15 cellular contexts compared by ENCODE assay signal in genomic region chr22:31647066-31647465, GRCh38. TPM values are rescaled to one million over a fixed set of nuclear protein-coding genes. Genes with fewer than 3 reads are reported as not detected.
A peak's percentile ranks its signal among the peaks of the same experiment; 100 is the strongest.
DNase-seq lines count a peak whose midpoint lies in the region; ATAC-seq and TF ChIP-seq lines count a peak whose summit lies in the region.
"Had no signal": no experiment of that assay in that cellular context is flagged by ENCODE, and none has a peak within 500 bp of the region (broad histone marks: within the 10 kb centered on the region; RNA-seq: fewer than 3 reads in every experiment).

No MANE protein-coding gene starts in this region.

- H3K27me3 Mint-ChIP-seq in activated naive CD4-positive, alpha-beta T cell treated with anti-CD3 and anti-CD28 coated beads, Interleukin-2, amount 10 ng/mL, durations not matched to agents 7 days and 5 days, result no peaks in the 10 kb centered on the region
- H3K27me3 Mint-ChIP-seq in activated T-helper 17 cell treated with anti-CD3 and anti-CD28 coated beads, Interleukin-2, amount 50 U/mL, for 72 hours, result no peaks in the 10 kb centered on the region

- H3K4me1 ChIP-seq in hepatocyte (ENCODE audit: insufficient read depth) (peaks cover 23% of the 10 kb centered on the region), subcutaneous abdominal adipose tissue (ENCODE audit: control insufficient read depth in 5 of 5, insufficient read depth in 5 of 5, low read length in 5 of 5) (peaks cover 0 to 45% (median 31%) of the 10 kb centered on the region in 5 donors), BE2C (no peaks in the 10 kb centered on the region)

- no peak overlapping the region for H3K4me2 ChIP-seq in hepatocyte

- H3K36me3 ChIP-seq in hepatocyte (replicated peaks; ENCODE audit: insufficient read depth, low read depth) (no peaks in the 10 kb centered on the region), subcutaneous abdominal adipose tissue (ENCODE audit: control insufficient read depth in 5 of 5, insufficient read depth in 5 of 5, low read length in 5 of 5) (peaks cover 6 to 30% (median 13%) of the 10 kb centered on the region in 5 donors), BE2C (peaks cover 19% of the 10 kb centered on the region)

- H3K4me3 Mint-ChIP-seq in activated naive CD4-positive, alpha-beta T cell treated with anti-CD3 and anti-CD28 coated beads, Interleukin-2, amount 10 ng/mL, durations not matched to agents 7 days and 5 days, result no peak overlapping the region
- H3K4me3 Mint-ChIP-seq in activated T-helper 17 cell treated with anti-CD3 and anti-CD28 coated beads, Interleukin-2, amount 50 U/mL, for 72 hours, result peak overlapping the region; percentile 60
- H3K4me3 Mint-ChIP-seq: neural crest cell had no signal

- no peak for ATAC-seq in activated naive CD4-positive, alpha-beta T cell treated with anti-CD3 and anti-CD28 coated beads, Interleukin-2, amount 50 U/mL, for 72 hours
- ATAC-seq in activated T-helper 17 cell treated with anti-CD3 and anti-CD28 coated beads, Interleukin-2, amount 50 U/mL, for 72 hours (replicated peaks), result no peak

- H3K9me2 ChIP-seq in hepatocyte (replicated peaks; ENCODE audit: insufficient read depth), result no peaks in the 10 kb centered on the region

- H3K27me3 ChIP-seq in hepatocyte (no peaks in the 10 kb centered on the region), subcutaneous abdominal adipose tissue (ENCODE audit: control insufficient read depth in 5 of 5, insufficient read depth in 4 of 5, low read length in 5 of 5) (no peaks in the 10 kb centered on the region), BE2C (no peaks in the 10 kb centered on the region)
- H3K27me3 ChIP-seq: esophagus muscularis mucosa had no signal

- H3K9me3 ChIP-seq in hepatocyte (ENCODE audit: low read depth), result no peaks in the 10 kb centered on the region
- no peaks in the 10 kb centered on the region for H3K9me3 ChIP-seq in subcutaneous abdominal adipose tissue (ENCODE audit: control insufficient read depth in 5 of 5, low read length in 5 of 5)
- H3K9me3 ChIP-seq in BE2C, result no peaks in the 10 kb centered on the region
- H3K9me3 ChIP-seq: esophagus muscularis mucosa, HAP-1 had no signal

- H3K9me3 Mint-ChIP-seq in activated naive CD4-positive, alpha-beta T cell treated with anti-CD3 and anti-CD28 coated beads, Interleukin-2, amount 50 U/mL, for 72 hours, result no peaks in the 10 kb centered on the region
- no peaks in the 10 kb centered on the region for H3K9me3 Mint-ChIP-seq in activated naive CD4-positive, alpha-beta T cell treated with anti-CD3 and anti-CD28 coated beads, Interleukin-2, amount 10 ng/mL, durations not matched to agents 7 days and 5 days
- H3K9me3 Mint-ChIP-seq in activated T-helper 17 cell treated with anti-CD3 and anti-CD28 coated beads, Interleukin-2, amount 50 U/mL, for 72 hours, result no peaks in the 10 kb centered on the region
- H3K9me3 Mint-ChIP-seq: neural crest cell had no signal

- H2AFZ ChIP-seq in hepatocyte, result no peak overlapping the region

- CTCF ChIA-PET in activated naive CD4-positive, alpha-beta T cell treated with anti-CD3 and anti-CD28 coated beads, Interleukin-2, amount 10 ng/mL, durations not matched to agents 7 days and 5 days (lab: Charles Lee), result no interaction called here

- peak overlapping the region; percentile 75 for H3K27ac ChIP-seq in hepatocyte
- peak overlapping the region; percentile 86 for H3K27ac ChIP-seq in subcutaneous abdominal adipose tissue (ENCODE audit: low read depth, low read length)

- 92% methylated on average over 3 of the region's 3 CpGs for WGBS in hepatocyte (ENCODE audit: low lambda C conversion rate, missing lambda C conversion rate)

- H3K27ac Mint-ChIP-seq in activated naive CD4-positive, alpha-beta T cell treated with anti-CD3 and anti-CD28 coated beads, Interleukin-2, amount 50 U/mL, for 72 hours, result peak overlapping the region; percentile 68 to 85
- H3K27ac Mint-ChIP-seq in activated naive CD4-positive, alpha-beta T cell treated with anti-CD3 and anti-CD28 coated beads, Interleukin-2, amount 10 ng/mL, durations not matched to agents 7 days and 5 days, result no peak overlapping the region
- H3K27ac Mint-ChIP-seq in activated T-helper 17 cell treated with anti-CD3 and anti-CD28 coated beads, Interleukin-2, amount 50 U/mL, for 72 hours, result peak overlapping the region; percentile 89

- TF ChIP-seq CTCF in hepatocyte (IDR thresholded peaks at IDR 0.05; ENCODE audit: poor library complexity), result no peak
- no peak for TF ChIP-seq CTCF in BE2C (IDR thresholded peaks at IDR 0.05; ENCODE audit: low read depth, low read length)

- H3K4me1 Mint-ChIP-seq in activated naive CD4-positive, alpha-beta T cell treated with anti-CD3 and anti-CD28 coated beads, Interleukin-2, amount 10 ng/mL, durations not matched to agents 7 days and 5 days, result peaks cover 11% of the 10 kb centered on the region
- H3K4me1 Mint-ChIP-seq in activated T-helper 17 cell treated with anti-CD3 and anti-CD28 coated beads, Interleukin-2, amount 50 U/mL, for 72 hours, result peaks cover 17% of the 10 kb centered on the region
- H3K4me1 Mint-ChIP-seq: neural crest cell had no signal

- H3K36me3 Mint-ChIP-seq in activated naive CD4-positive, alpha-beta T cell treated with anti-CD3 and anti-CD28 coated beads, Interleukin-2, amount 50 U/mL, for 72 hours, result peaks cover 0 to 25% of the 10 kb centered on the region in 2 donors
- H3K36me3 Mint-ChIP-seq in activated naive CD4-positive, alpha-beta T cell treated with anti-CD3 and anti-CD28 coated beads, Interleukin-2, amount 10 ng/mL, durations not matched to agents 7 days and 5 days, result peaks cover 24% of the 10 kb centered on the region
- H3K36me3 Mint-ChIP-seq in activated T-helper 17 cell treated with anti-CD3 and anti-CD28 coated beads, Interleukin-2, amount 50 U/mL, for 72 hours (ENCODE audit: low read depth), result peaks cover 75% of the 10 kb centered on the region

- peaks cover 6% of the 10 kb centered on the region for H4K20me1 ChIP-seq in hepatocyte (ENCODE audit: insufficient read depth, poor library complexity, severe bottlenecking)

- H3K4me3 ChIP-seq in hepatocyte (no peak overlapping the region), subcutaneous abdominal adipose tissue (ENCODE audit: low read depth in 1 of 5, low read length in 5 of 5) (no peak overlapping the region), BE2C (ENCODE audit: low read depth, low read length) (no peak overlapping the region)
- H3K4me3 ChIP-seq: esophagus muscularis mucosa, HAP-1 had no signal

- no peak for DNase-seq in activated naive CD4-positive, alpha-beta T cell treated with anti-CD3 and anti-CD28 coated beads, Interleukin-2, amount 50 U/mL, for 72 hours (ENCODE audit: low spot score in 2 of 2)
- DNase-seq in activated naive CD4-positive, alpha-beta T cell treated with anti-CD3 and anti-CD28 coated beads, Interleukin-2, amount 10 ng/mL, durations not matched to agents 7 days and 5 days, result no peak
- no peak for DNase-seq in hepatocyte (ENCODE audit: low spot score)
- no peak for DNase-seq in BE2C
- DNase-seq in NCI-H1930 (lab: John Stamatoyannopoulos, UW), result no peak
- DNase-seq in HCEC 1CT, result no peak
- DNase-seq: activated naive CD4-positive, alpha-beta T cell; DMS 273 treated with DMSO at 0.1 percent for 48 hours; NCI-H1694 treated with DMSO at 0.1 percent for 48 hours; NCI-H526 had no signal

- H3K9ac ChIP-seq in subcutaneous abdominal adipose tissue (ENCODE audit: low read length in 5 of 5), result peak overlapping the region in 2 of 5 donors; percentile 16 to 48

- H3K79me2 ChIP-seq in hepatocyte, result peaks cover 66% of the 10 kb centered on the region

RNA-seq across cellular contexts. Expression of gene PISD, which starts 14.9 kb away (rescaled TPM):
- total RNA-seq in activated naive CD4-positive, alpha-beta T cell treated with anti-CD3 and anti-CD28 coated beads, Interleukin-2, amount 50 U/mL, for 72 hours, result 10 to 100 TPM; 36.8 to 41.9 TPM
- total RNA-seq in activated T-helper 17 cell treated with anti-CD3 and anti-CD28 coated beads, Interleukin-2, amount 50 U/mL, for 72 hours, result 10 to 100 TPM; 41.1 to 44.1 TPM
- total RNA-seq in hepatocyte, result 46.2 and 54.7 TPM in 2 replicates
- 62.9 and 64.0 TPM in 2 replicates for polyA plus RNA-seq in hepatocyte
- 107 TPM for polyA plus RNA-seq in BE2C (2012; ENCODE audit: insufficient read depth, insufficient read length, low read depth)
